Comparison of ENCODE assay signal across 5 cellular contexts in the genomic region with DNA sequence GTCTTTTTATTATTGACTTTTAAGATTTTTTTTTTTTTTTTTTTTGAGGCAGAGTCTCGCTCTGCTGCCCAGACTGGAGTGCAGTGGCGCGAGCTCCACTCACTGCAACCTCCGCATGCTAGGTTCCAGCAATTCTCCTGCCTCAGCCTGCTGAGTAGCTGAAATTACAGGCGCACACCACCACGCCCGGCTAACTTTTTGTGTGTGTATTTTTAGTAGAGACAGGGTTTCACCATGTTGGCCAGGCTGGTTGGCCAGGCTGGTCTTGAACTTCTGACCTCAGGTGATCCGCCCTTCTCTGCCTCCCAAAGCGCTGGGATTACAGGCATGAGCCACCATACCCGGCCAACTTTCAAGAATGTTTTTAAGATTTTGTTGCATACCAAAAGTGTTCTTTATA. TPM values are rescaled to one million over a fixed set of nuclear protein-coding genes. Genes with fewer than 3 reads are reported as not detected.
DNase-seq lines count a peak whose midpoint lies in the region; ATAC-seq and TF ChIP-seq lines count a peak whose summit lies in the region.
"Not testable (repeated sequence)": the region's sequence is repeated elsewhere in the genome, so short reads cannot be mapped to it uniquely, and the experiment has no call there.

No MANE protein-coding gene starts in this region.

- 37% methylated on average over 7 of the region's 10 CpGs for WGBS in right lobe of liver (ENCODE audit: insufficient coverage, low coverage, low lambda C conversion rate, missing lambda C conversion rate)
- 93 to 96% (median 94%) methylated on average over 10 of the region's 10 CpGs for WGBS in spleen, 5 donors

- peaks cover 81% of the 10 kb centered on the region for H3K4me1 ChIP-seq in BLaER1
- peaks cover 3 to 36% (median 23%) of the 10 kb centered on the region in 4 donors for H3K4me1 ChIP-seq in right lobe of liver
- H3K4me1 ChIP-seq in spleen: peaks cover 10 to 35% (median 23%) of the 10 kb centered on the region in 6 donors

- not testable (repeated sequence) for TF ChIP-seq CTCF in VCaP (conservative IDR thresholded peaks at IDR 0.05); right lobe of liver (IDR thresholded peaks at IDR 0.05); spleen (IDR thresholded peaks at IDR 0.05 in 8 of 11, conservative IDR thresholded peaks at IDR 0.05 in 3 of 11)

- not testable (repeated sequence) for ATAC-seq in left lobe of liver, right lobe of liver

- H3K27ac ChIP-seq in BLaER1: peak overlapping the region; percentile 100
- H3K27ac ChIP-seq in VCaP: peak overlapping the region; percentile 57; the same call in 1 of the 2 replicates
- peak overlapping the region in 2 of 3 donors; percentile 42 to 92 for H3K27ac ChIP-seq in right lobe of liver
- H3K27ac ChIP-seq in spleen: not testable (repeated sequence)

- H3K4me2 ChIP-seq in BLaER1: peak overlapping the region; percentile 22; the same call in 1 of the 2 replicates

- not testable (repeated sequence) for H4K20me1 ChIP-seq in BLaER1

- DNase-seq in left lobe of liver (ENCODE audit: low spot score): peak; percentile 65
- DNase-seq in right lobe of liver: peak in 1 of 3 donors; percentile 60
- DNase-seq in spleen: peak; percentile 23

- H3K9me3 ChIP-seq in BLaER1, right lobe of liver, spleen: not testable (repeated sequence)

- not testable (repeated sequence) for TF ChIP-seq POLR2A in right lobe of liver (IDR thresholded peaks at IDR 0.05); spleen (IDR thresholded peaks at IDR 0.05)

- H3K4me3 ChIP-seq in BLaER1, right lobe of liver, spleen: not testable (repeated sequence)

- H3K27me3 ChIP-seq in BLaER1; right lobe of liver; spleen (replicated peaks in 1 of 7): not testable (repeated sequence)

- intact Hi-C loops in right lobe of liver (cut with DNase I); spleen (cut with DNase I; ENCODE audit: low total_unique reads): not testable (repeated sequence)

- H3K9ac ChIP-seq in BLaER1: not testable (repeated sequence)

- H3K36me3 ChIP-seq in BLaER1 (peaks cover 74% of the 10 kb centered on the region), right lobe of liver (peaks cover 0 to 50% (median 8%) of the 10 kb centered on the region in 4 donors), spleen (peaks cover 3 to 100% (median 75%) of the 10 kb centered on the region in 6 donors)

RNA-seq across cellular contexts. Expression of gene SLC27A3, which starts 8.5 kb away (rescaled TPM):
- total RNA-seq in left lobe of liver (60.7 TPM), right lobe of liver (10 to 100 TPM; 25.4 to 50.4 (median 36.9) TPM), spleen (10 to 100 TPM; 11.1 to 28.4 (median 20.0) TPM)
- polyA plus RNA-seq in spleen: 10 to 100 TPM; 23.4 to 54.5 (median 48.6) TPM

RNA-seq across cellular contexts. Expression of gene INTS3, which starts 38.8 kb away (rescaled TPM):
- total RNA-seq in left lobe of liver (21.9 TPM), right lobe of liver (10 to 100 TPM; 16.5 to 29.1 (median 22.6) TPM), spleen (10 to 100 TPM; 38.1 to 66.2 (median 49.0) TPM)
- polyA plus RNA-seq in spleen: 10 to 100 TPM; 24.7 to 51.9 (median 46.6) TPM
